In the genomic region with DNA sequence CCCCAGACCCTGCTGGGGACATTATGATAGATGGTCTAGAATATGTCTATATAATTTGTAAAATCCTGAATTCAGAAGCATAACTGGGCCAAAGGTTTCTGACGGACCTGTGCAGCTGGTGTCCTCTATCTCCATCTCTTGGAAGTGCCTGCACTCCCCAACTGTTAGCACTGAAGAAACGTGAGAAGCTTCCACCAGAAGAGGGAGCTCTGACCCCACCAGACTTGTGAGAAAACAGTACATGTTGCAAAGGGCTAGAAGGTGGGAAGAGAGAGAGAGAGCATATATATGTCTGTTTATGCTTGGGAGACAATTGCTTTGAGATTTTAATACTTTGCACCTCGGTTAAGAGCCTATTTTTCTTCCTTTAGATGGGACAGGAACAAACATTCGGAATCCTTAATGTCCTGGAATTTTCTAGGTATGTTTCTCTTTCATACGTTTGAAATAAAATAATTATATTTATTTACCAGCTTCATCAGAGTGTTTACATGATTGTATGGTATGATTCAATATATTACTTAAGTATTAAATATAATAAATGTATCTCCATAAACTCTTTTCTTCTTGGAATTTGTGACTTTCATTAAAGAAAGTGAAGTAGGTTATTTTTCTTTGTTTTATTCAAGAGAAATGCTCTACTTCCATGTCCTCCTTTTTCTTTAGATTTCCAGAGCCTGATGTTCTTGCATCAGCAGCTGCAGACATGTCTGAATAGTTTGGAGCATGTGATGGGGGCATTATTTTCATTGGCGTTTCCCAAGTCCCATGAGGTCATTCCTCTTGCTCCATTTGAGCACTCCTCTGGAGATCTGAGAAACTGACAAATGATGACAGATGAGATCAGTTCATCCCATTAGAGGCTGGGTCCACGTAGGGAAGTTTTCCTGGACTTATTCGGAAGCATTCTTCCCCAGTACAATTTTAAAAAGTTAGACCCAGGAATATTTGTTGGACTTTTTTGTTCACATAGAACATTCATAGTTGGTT, we compare ENCODE assay signal across 8 cellular contexts.
DNase-seq lines count a peak whose midpoint lies in the region; ATAC-seq and TF ChIP-seq lines count a peak whose summit lies in the region.

No MANE protein-coding gene starts in this region.

- H3K36me3 ChIP-seq in psoas muscle (ENCODE audit: insufficient read depth in 1 of 2, low read depth in 1 of 2) (no peaks in the 10 kb centered on the region), aorta (ENCODE audit: control insufficient read depth in 1 of 2, insufficient read depth in 2 of 2, low read length in 1 of 2) (no peaks in the 10 kb centered on the region)

- intact Hi-C loops in head of caudate nucleus (cut with DNase I) (loop anchor here (2.0 kb wide), 1 partner anchor 496 kb away; no protein-coding TSS in a partner anchor), psoas muscle (cut with DNase I) (loop anchor here (1.0 to 10.0 kb wide), 5 partner anchors 223 to 496 kb away; no protein-coding TSS in a partner anchor), aorta (cut with DNase I) (loop anchor here (2.0 to 5.0 kb wide), 2 partner anchors 488 kb away; no protein-coding TSS in a partner anchor)

- H3K9me3 Mint-ChIP-seq in activated naive CD4-positive, alpha-beta T cell treated with anti-CD3 and anti-CD28 coated beads, Interleukin-2, amount 50 U/mL, for 72 hours: no peaks in the 10 kb centered on the region

- H3K9me3 ChIP-seq in psoas muscle (no peaks in the 10 kb centered on the region), aorta (ENCODE audit: control insufficient read depth, low read length) (no peaks in the 10 kb centered on the region)

- peak; percentile 89 for TF ChIP-seq CTCF in psoas muscle (IDR thresholded peaks at IDR 0.05)

- no peaks in the 10 kb centered on the region for H3K4me1 ChIP-seq in psoas muscle
- no peaks in the 10 kb centered on the region for H3K4me1 ChIP-seq in aorta (ENCODE audit: control insufficient read depth in 1 of 2, insufficient read depth in 2 of 2, low read length in 2 of 2)

- H3K27ac Mint-ChIP-seq in activated naive CD4-positive, alpha-beta T cell treated with anti-CD3 and anti-CD28 coated beads, Interleukin-2, amount 50 U/mL, for 72 hours: no peak overlapping the region

- 10 to 25% (median 15%) methylated on average over 8 of the region's 8 CpGs for WGBS in psoas muscle, 3 donors
- 2% methylated on average over 8 of the region's 8 CpGs for WGBS in aorta, 2 donors

- H3K27me3 ChIP-seq in psoas muscle (ENCODE audit: insufficient read depth in 3 of 3, low read length in 2 of 3) (peaks cover 0 to 4% (median 0%) of the 10 kb centered on the region in 3 donors), aorta (ENCODE audit: control insufficient read depth in 1 of 2, insufficient read depth in 2 of 2, low read length in 1 of 2) (no peaks in the 10 kb centered on the region)

- no peaks in the 10 kb centered on the region for H3K36me3 Mint-ChIP-seq in activated naive CD4-positive, alpha-beta T cell treated with anti-CD3 and anti-CD28 coated beads, Interleukin-2, amount 50 U/mL, for 72 hours

- H3K27ac ChIP-seq in psoas muscle: no peak overlapping the region
- H3K27ac ChIP-seq in aorta (ENCODE audit: low read depth in 1 of 2, low read length in 2 of 2): no peak overlapping the region

- DNase-seq in D341Med (ENCODE audit: low spot score): peak; percentile 69
- peak; percentile 74 for DNase-seq in H4 (ENCODE audit: low spot score)
- peak; percentile 77 to 94 (median 79) for DNase-seq in NCI-H1417 (lab: John Stamatoyannopoulos, UW)
- DNase-seq in activated naive CD4-positive, alpha-beta T cell treated with anti-CD3 and anti-CD28 coated beads, Interleukin-2, amount 50 U/mL, for 72 hours (ENCODE audit: low spot score in 2 of 2): peak; percentile 57 to 75
- DNase-seq in head of caudate nucleus: peak; percentile 47 to 96 (median 88)
- DNase-seq in psoas muscle: peak; percentile 64 to 68
- DNase-seq in aorta: peak in 1 of 2 donors; percentile 67

- ATAC-seq in SK-N-SH treated with all-trans-retinoic acid at 6 μM for 48 hours (peak; percentile 94), psoas muscle (peak; percentile 91 to 99 (median 97)), aorta (ENCODE audit: low FRiP score) (peak; percentile 67)
- peak; percentile 59 to 81 for ATAC-seq in activated naive CD4-positive, alpha-beta T cell treated with anti-CD3 and anti-CD28 coated beads, Interleukin-2, amount 50 U/mL, for 72 hours

- H3K4me3 ChIP-seq in psoas muscle (no peak overlapping the region), aorta (ENCODE audit: low read length in 2 of 2) (no peak overlapping the region)

TF ChIP-seq in SK-N-SH treated with all-trans-retinoic acid at 6 μM for 48 hours, 23 proteins besides CTCF, POLR2A, EP300 and RAD21:
- TF ChIP-seq RARB (CRISPR knock-in tag; IDR thresholded peaks at IDR 0.05) (no peak), CSDC2 (CRISPR knock-in tag; IDR thresholded peaks at IDR 0.05) (no peak), ZFP3 (CRISPR knock-in tag; IDR thresholded peaks at IDR 0.05) (no peak), TSHZ2 (CRISPR knock-in tag; IDR thresholded peaks at IDR 0.05) (no peak), ESRRG (CRISPR knock-in tag; IDR thresholded peaks at IDR 0.05) (no peak)
- TF ChIP-seq, protein P1, sequence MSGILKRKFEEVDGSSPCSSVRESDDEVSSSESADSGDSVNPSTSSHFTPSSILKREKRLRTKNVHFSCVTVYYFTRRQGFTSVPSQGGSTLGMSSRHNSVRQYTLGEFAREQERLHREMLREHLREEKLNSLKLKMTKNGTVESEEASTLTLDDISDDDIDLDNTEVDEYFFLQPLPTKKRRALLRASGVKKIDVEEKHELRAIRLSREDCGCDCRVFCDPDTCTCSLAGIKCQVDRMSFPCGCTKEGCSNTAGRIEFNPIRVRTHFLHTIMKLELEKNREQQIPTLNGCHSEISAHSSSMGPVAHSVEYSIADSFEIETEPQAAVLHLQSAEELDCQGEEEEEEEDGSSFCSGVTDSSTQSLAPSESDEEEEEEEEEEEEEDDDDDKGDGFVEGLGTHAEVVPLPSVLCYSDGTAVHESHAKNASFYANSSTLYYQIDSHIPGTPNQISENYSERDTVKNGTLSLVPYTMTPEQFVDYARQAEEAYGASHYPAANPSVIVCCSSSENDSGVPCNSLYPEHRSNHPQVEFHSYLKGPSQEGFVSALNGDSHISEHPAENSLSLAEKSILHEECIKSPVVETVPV (CRISPR knock-in tag; IDR thresholded peaks at IDR 0.05): no peak
